In genomic region chr1:108813326-108813725, GRCh38 we compare ENCODE assay signal across 19 cellular contexts. TPM values are rescaled to one million over a fixed set of nuclear protein-coding genes. Genes with fewer than 3 reads are reported as not detected.
DNase-seq lines count a peak whose midpoint lies in the region; ATAC-seq and TF ChIP-seq lines count a peak whose summit lies in the region.
"Had no signal": no experiment of that assay in that cellular context is flagged by ENCODE, and none has a peak within 500 bp of the region (broad histone marks: within the 10 kb centered on the region; RNA-seq: fewer than 3 reads in every experiment).

No MANE protein-coding gene starts in this region.

- TF ChIP-seq POLR2A in gastrocnemius medialis (IDR thresholded peaks at IDR 0.05) (no peak), Peyer's patch (IDR thresholded peaks at IDR 0.05) (no peak)

- intact Hi-C loops in activated CD4-positive, alpha-beta T cell treated with anti-CD3 and anti-CD28 coated beads, Interleukin-2, amount 10 ng/mL, durations not matched to agents 24 days and 14 days (cut with micrococcal nuclease): no loop called here
- intact Hi-C loops in PC-3 (cut with micrococcal nuclease): no loop called here
- intact Hi-C loops in gastrocnemius medialis (cut with DNase I; ENCODE audit: low total_unique reads): no loop called here

- H3K27ac ChIP-seq in PC-3 (ENCODE audit: low read length) (peak overlapping the region; percentile 59), muscle layer of colon (ENCODE audit: low read depth, low read length) (peak overlapping the region; percentile 46), gastrocnemius medialis (no peak overlapping the region), Peyer's patch (no peak overlapping the region)
- H3K27ac ChIP-seq: SJSA1 had no signal

- no peak overlapping the region for H3K4me3 Mint-ChIP-seq in activated CD4-positive, alpha-beta T cell treated with anti-CD3 and anti-CD28 coated beads, Interleukin-2, amount 10 ng/mL, durations not matched to agents 24 days and 14 days
- H3K4me3 Mint-ChIP-seq: CD4-positive, alpha-beta T cell; H9 had no signal

- no peaks in the 10 kb centered on the region for H3F3A ChIP-seq in PC-3 (ENCODE audit: low read length, unreplicated experiment)

- H3K4me2 ChIP-seq in PC-3 (ENCODE audit: low read length): peak overlapping the region; percentile 46

- in situ Hi-C loops in gastrocnemius medialis (cut with MboI; ENCODE audit: low sequenced_read_pairs in 4 of 4): no loop called here

- H3K36me3 Mint-ChIP-seq in activated CD4-positive, alpha-beta T cell treated with anti-CD3 and anti-CD28 coated beads, Interleukin-2, amount 10 ng/mL, durations not matched to agents 24 days and 14 days (ENCODE audit: low read depth): peaks cover 15% of the 10 kb centered on the region

- DNase-seq in activated CD4-positive, alpha-beta T cell treated with anti-CD3 and anti-CD28 coated beads, Interleukin-2, amount 10 ng/mL, durations not matched to agents 24 days and 14 days: peak; percentile 23
- no peak for DNase-seq in activated CD4-positive, alpha-beta T cell treated with anti-CD3 and anti-CD28 coated beads, Interleukin-2, amount 50 U/mL, for 4 hours
- peak; percentile 85 for DNase-seq in PC-3
- no peak for DNase-seq in gastrocnemius medialis
- no peak for DNase-seq in GM19238 (ENCODE audit: insufficient read length, low spot score)
- DNase-seq in Peyer's patch: no peak
- DNase-seq: CD4-positive, alpha-beta T cell; DND-41; GF-D8; H9; IMR-90; NCI-H1694; NCI-H446; NCI-H774; RPMI8226; SW 1271 had no signal

- no peaks in the 10 kb centered on the region for H3K9me3 Mint-ChIP-seq in activated CD4-positive, alpha-beta T cell treated with anti-CD3 and anti-CD28 coated beads, Interleukin-2, amount 10 ng/mL, durations not matched to agents 24 days and 14 days
- H3K9me3 Mint-ChIP-seq: CD4-positive, alpha-beta T cell; H9 had no signal

- BruUV-seq in PC-3 (replicated peaks; lab: Mats Ljungman, UMichigan): no TSS peak

- TF ChIP-seq CTCF in PC-3 (conservative IDR thresholded peaks at IDR 0.05; ENCODE audit: low read depth, low read length) (no peak), gastrocnemius medialis (IDR thresholded peaks at IDR 0.05 in 4 of 5, conservative IDR thresholded peaks at IDR 0.05 in 1 of 5) (no peak), Peyer's patch (IDR thresholded peaks at IDR 0.05) (no peak)

- peaks cover 20% of the 10 kb centered on the region for H3K27me3 Mint-ChIP-seq in activated CD4-positive, alpha-beta T cell treated with anti-CD3 and anti-CD28 coated beads, Interleukin-2, amount 10 ng/mL, durations not matched to agents 24 days and 14 days
- H3K27me3 Mint-ChIP-seq: CD4-positive, alpha-beta T cell had no signal

- no peak overlapping the region for H3K27ac Mint-ChIP-seq in activated CD4-positive, alpha-beta T cell treated with anti-CD3 and anti-CD28 coated beads, Interleukin-2, amount 10 ng/mL, durations not matched to agents 24 days and 14 days
- H3K27ac Mint-ChIP-seq: CD4-positive, alpha-beta T cell had no signal

- CTCF ChIA-PET in PC-3 (lab: Charles Lee): no interaction called here

- no peaks in the 10 kb centered on the region for H3K9me2 ChIP-seq in PC-3 (replicated peaks; ENCODE audit: low read length)

- no peak overlapping the region for H2AFZ ChIP-seq in PC-3 (ENCODE audit: low read length)

- H3K4me1 ChIP-seq in PC-3 (ENCODE audit: insufficient read depth, low read length) (peaks cover 38% of the 10 kb centered on the region), muscle layer of colon (ENCODE audit: insufficient read depth, low read length) (peaks cover 42% of the 10 kb centered on the region), gastrocnemius medialis (peaks cover 14 to 17% of the 10 kb centered on the region in 2 donors), Peyer's patch (peaks cover 0 to 17% (median 0%) of the 10 kb centered on the region in 4 donors)

- H3K27me3 ChIP-seq in PC-3 (ENCODE audit: low read length): no peaks in the 10 kb centered on the region
- H3K27me3 ChIP-seq in muscle layer of colon (ENCODE audit: control insufficient read depth in 1 of 2, insufficient read depth in 2 of 2, low read length in 2 of 2): no peaks in the 10 kb centered on the region
- no peaks in the 10 kb centered on the region for H3K27me3 ChIP-seq in gastrocnemius medialis
- no peaks in the 10 kb centered on the region for H3K27me3 ChIP-seq in Peyer's patch
- H3K27me3 ChIP-seq: SJSA1 had no signal

- peaks cover 2% of the 10 kb centered on the region for H3K4me1 Mint-ChIP-seq in activated CD4-positive, alpha-beta T cell treated with anti-CD3 and anti-CD28 coated beads, Interleukin-2, amount 10 ng/mL, durations not matched to agents 24 days and 14 days

- POLR2A ChIA-PET in PC-3 (lab: Charles Lee; ENCODE audit: unreplicated experiment): interaction anchor here (0.6 kb wide), 1 partner anchor 290 kb away, joined by 3 read pairs; no protein-coding TSS in a partner anchor

- no peaks in the 10 kb centered on the region for H3K79me2 ChIP-seq in PC-3 (ENCODE audit: low read length)

- peak; percentile 91 for ATAC-seq in PC-3
- ATAC-seq in gastrocnemius medialis: no peak
- no peak for ATAC-seq in GM18873 (IDR thresholded peaks at IDR 0.05; ENCODE audit: low FRiP score, unreplicated experiment)

- H4K20me1 ChIP-seq in PC-3 (ENCODE audit: low read length): no peaks in the 10 kb centered on the region

- H3K9me3 ChIP-seq in PC-3 (ENCODE audit: low read length) (no peaks in the 10 kb centered on the region), muscle layer of colon (ENCODE audit: low read length) (no peaks in the 10 kb centered on the region), gastrocnemius medialis (no peaks in the 10 kb centered on the region), Peyer's patch (no peaks in the 10 kb centered on the region)
- H3K9me3 ChIP-seq: SJSA1 had no signal

- H3K36me3 ChIP-seq in PC-3 (ENCODE audit: low read depth, low read length) (peaks cover 1% of the 10 kb centered on the region; the same call in 1 of the 2 replicates), muscle layer of colon (ENCODE audit: insufficient read depth, low read length) (peaks cover 13% of the 10 kb centered on the region), gastrocnemius medialis (peaks cover 0 to 6% of the 10 kb centered on the region in 2 donors), Peyer's patch (peaks cover 0 to 3% (median 0%) of the 10 kb centered on the region in 3 donors)

- H3K4me3 ChIP-seq in PC-3 (ENCODE audit: low read length): no peak overlapping the region
- H3K4me3 ChIP-seq in muscle layer of colon (ENCODE audit: low read depth in 1 of 2, low read length in 2 of 2): no peak overlapping the region
- H3K4me3 ChIP-seq in gastrocnemius medialis: no peak overlapping the region
- no peak overlapping the region for H3K4me3 ChIP-seq in Peyer's patch
- H3K4me3 ChIP-seq: SJSA1 had no signal

- H3K9ac ChIP-seq in PC-3 (ENCODE audit: low read length) (no peak overlapping the region), muscle layer of colon (ENCODE audit: low read length) (no peak overlapping the region)

RNA-seq across cellular contexts. Expression of gene AKNAD1, which starts 43.6 kb away (rescaled TPM):
- total RNA-seq in activated CD4-positive, alpha-beta T cell treated with anti-CD3 and anti-CD28 coated beads, Interleukin-2, amount 10 ng/mL, durations not matched to agents 24 days and 14 days: not detected in 2 replicates
- total RNA-seq in PC-3 (2014; rRNA removed): 0.07 and 1.8 TPM in 2 replicates
- total RNA-seq in gastrocnemius medialis: 1 to 10 TPM in 1 of 4 donors, under 1 TPM in 1, not detected in 2; 0.67 to 3.9 TPM
- not detected for total RNA-seq in Peyer's patch
- total RNA-seq: CD4-positive, alpha-beta T cell; H9 had no signal

Comparison
In these comparisons a context has a peak if more than half of its experiments do, and no peak if none do; other contexts are left out.
1. DNase-seq: peak in activated CD4-positive, alpha-beta T cell treated with anti-CD3 and anti-CD28 coated beads, Interleukin-2, amount 10 ng/mL, durations not matched to agents 24 days and 14 days (single experiment) and PC-3 (single experiment); none in activated CD4-positive, alpha-beta T cell treated with anti-CD3 and anti-CD28 coated beads, Interleukin-2, amount 50 U/mL, for 4 hours (0 of 2), gastrocnemius medialis (0 of 2), GM19238 (single experiment) and Peyer's patch (0 of 3).
2. H3K27ac ChIP-seq: peak in PC-3 (single experiment) and muscle layer of colon (single experiment); none in gastrocnemius medialis (0 of 4) and Peyer's patch (0 of 4).